18 cellular contexts compared by ENCODE assay signal in the genomic region with DNA sequence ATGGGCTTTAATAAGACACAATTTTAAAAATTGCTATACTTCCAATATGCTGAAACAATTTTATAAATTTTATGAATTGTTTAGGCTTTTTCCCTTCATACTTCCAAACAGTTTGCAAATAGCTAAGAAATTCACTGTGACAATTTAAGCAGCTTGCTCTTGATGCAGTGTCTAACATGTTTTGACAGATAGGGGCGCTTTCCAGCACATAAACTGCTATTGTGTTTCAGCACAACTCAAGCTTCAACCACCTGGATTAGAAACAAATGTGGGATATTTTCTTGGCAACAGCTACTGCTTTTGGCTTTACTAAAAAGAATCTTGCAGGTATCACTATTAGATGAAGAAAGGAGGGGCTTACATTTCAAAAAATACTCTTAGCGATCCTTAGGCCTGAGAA.
DNase-seq lines count a peak whose midpoint lies in the region; ATAC-seq, FAIRE-seq and TF ChIP-seq lines count a peak whose summit lies in the region.
"Had no signal": no experiment of that assay in that cellular context is flagged by ENCODE, and none has a peak within 500 bp of the region (broad histone marks: within the 10 kb centered on the region; RNA-seq: fewer than 3 reads in every experiment).

No MANE protein-coding gene starts in this region.

- H3K36me3 Mint-ChIP-seq in T-helper 2 cell treated with Interferon-gamma antibody and Interleukin-4, amounts not matched to agents 5 μg/mL and 100 μg/mL, for 36 hours (ENCODE audit: low read depth): no peaks in the 10 kb centered on the region
- peaks cover 6% of the 10 kb centered on the region for H3K36me3 Mint-ChIP-seq in mesothelial cell of epicardium

- H3K9me2 ChIP-seq in HCT116 (ENCODE audit: insufficient read depth): no peaks in the 10 kb centered on the region

- dilution Hi-C loops in keratinocyte (cut with MboI; ENCODE audit: extremely low pct_ligation_motif_present, low sequenced_read_pairs): no loop called here

- H3K4me3 Mint-ChIP-seq in T-helper 2 cell treated with Interferon-gamma antibody and Interleukin-4, amounts not matched to agents 5 μg/mL and 100 μg/mL, for 36 hours: no peak overlapping the region
- no peak overlapping the region for H3K4me3 Mint-ChIP-seq in mesothelial cell of epicardium
- H3K4me3 Mint-ChIP-seq: CD4-positive, alpha-beta T cell had no signal

- TF ChIP-seq CTCF in AG09309 (IDR thresholded peaks at IDR 0.05; ENCODE audit: control insufficient read depth, insufficient read depth, low read depth, low read length, missing control alignments) (peak; percentile 16), HCT116 (IDR thresholded peaks at IDR 0.05 in 2 of 3, conservative IDR thresholded peaks at IDR 0.05 in 1 of 3; ENCODE audit: borderline replicate concordance in 1 of 3, insufficient read depth in 1 of 3, low read depth in 2 of 3, low read length in 2 of 3) (no peak; a peak in 1 of 6 replicates), WERI-Rb-1 (IDR thresholded peaks at IDR 0.05; ENCODE audit: low read depth, low read length) (0 out of 2 replicates have a peak, but pooled peaks have one; percentile 14), keratinocyte (optimal IDR thresholded peaks at IDR 0.05 in 1 of 3, IDR thresholded peaks at IDR 0.05 in 1 of 3, conservative IDR thresholded peaks at IDR 0.05 in 1 of 3; ENCODE audit: extremely low read depth in 1 of 3, insufficient read depth in 2 of 3, low read length in 3 of 3) (peak in 2 of 3 experiments; percentile 14 to 55), mesothelial cell of epicardium (IDR thresholded peaks at IDR 0.05; ENCODE audit: unreplicated experiment) (no peak), foreskin fibroblast (IDR thresholded peaks at IDR 0.05; ENCODE audit: low read depth, low read length) (no peak)

- no peaks in the 10 kb centered on the region for H4K20me1 ChIP-seq in HCT116 (ENCODE audit: insufficient read depth)
- H4K20me1 ChIP-seq in keratinocyte (ENCODE audit: control insufficient read depth, extremely low read depth, insufficient read depth, low read length): no peaks in the 10 kb centered on the region

- no peaks in the 10 kb centered on the region for H3K36me3 ChIP-seq in HCT116 (ENCODE audit: control insufficient read depth in 1 of 2, insufficient read depth in 2 of 2, low read length in 2 of 2)
- H3K36me3 ChIP-seq in WERI-Rb-1: no peaks in the 10 kb centered on the region
- no peaks in the 10 kb centered on the region for H3K36me3 ChIP-seq in keratinocyte (ENCODE audit: control insufficient read depth in 2 of 2, extremely low read depth in 1 of 2, insufficient read depth in 2 of 2, low read length in 2 of 2)

- H2AFZ ChIP-seq in HCT116 (ENCODE audit: low read depth, low read length, poor library complexity, severe bottlenecking) (peak overlapping the region; percentile 24), keratinocyte (ENCODE audit: control insufficient read depth, low read length) (peak overlapping the region; percentile 4)

- DNase-seq in AG09309 (ENCODE audit: low read depth) (no peak), HCT116 (ENCODE audit: low read depth, low spot score) (no peak), WERI-Rb-1 (no peak), keratinocyte (ENCODE audit: low read depth, low spot score) (no peak), mesothelial cell of epicardium (ENCODE audit: low spot score in 2 of 2, unreplicated experiment in 2 of 2) (no peak), foreskin fibroblast (no peak)
- DNase-seq in T-helper 2 cell treated with Interferon-gamma antibody and Interleukin-4, amounts not matched to agents 5 μg/mL and 100 μg/mL, for 36 hours (ENCODE audit: low spot score): no peak
- DNase-seq: Calu3; CD4-positive, alpha-beta T cell; DMS79 treated with DMSO at 0.1 percent for 48 hours; NCI-H1105 treated with DMSO at 0.1 percent for 48 hours; NCI-H187; NCI-H510A treated with DMSO at 0.1 percent for 48 hours had no signal

- no peaks in the 10 kb centered on the region for H3K27me3 Mint-ChIP-seq in T-helper 2 cell treated with Interferon-gamma antibody and Interleukin-4, amounts not matched to agents 5 μg/mL and 100 μg/mL, for 36 hours (ENCODE audit: low read depth)
- H3K27me3 Mint-ChIP-seq in mesothelial cell of epicardium (ENCODE audit: low read depth): no peaks in the 10 kb centered on the region
- H3K27me3 Mint-ChIP-seq: CD4-positive, alpha-beta T cell had no signal

- POLR2A ChIA-PET in HCT116 (lab: Charles Lee): no interaction called here

- peaks cover 11% of the 10 kb centered on the region for H3K9me3 Mint-ChIP-seq in T-helper 2 cell treated with Interferon-gamma antibody and Interleukin-4, amounts not matched to agents 5 μg/mL and 100 μg/mL, for 36 hours
- H3K9me3 Mint-ChIP-seq in mesothelial cell of epicardium: peaks cover 23% of the 10 kb centered on the region

- H3K27ac Mint-ChIP-seq in T-helper 2 cell treated with Interferon-gamma antibody and Interleukin-4, amounts not matched to agents 5 μg/mL and 100 μg/mL, for 36 hours: no peak overlapping the region
- H3K27ac Mint-ChIP-seq in mesothelial cell of epicardium: no peak overlapping the region
- H3K27ac Mint-ChIP-seq: CD4-positive, alpha-beta T cell had no signal

- no peak overlapping the region for H3K4me3 ChIP-seq in AG09309 (ENCODE audit: control insufficient read depth, low read depth, low read length)
- H3K4me3 ChIP-seq in HCT116 (replicated peaks in 1 of 2; ENCODE audit: low read depth in 1 of 2, low read length in 2 of 2): no peak overlapping the region
- H3K4me3 ChIP-seq in WERI-Rb-1 (ENCODE audit: low read depth, low read length): no peak overlapping the region
- no peak overlapping the region for H3K4me3 ChIP-seq in keratinocyte (ENCODE audit: control insufficient read depth in 2 of 3, extremely low read depth in 1 of 3, insufficient read depth in 2 of 3, low read depth in 1 of 3, low read length in 3 of 3)
- no peak overlapping the region for H3K4me3 ChIP-seq in foreskin fibroblast (ENCODE audit: low read depth in 1 of 2, low read length in 2 of 2)
- H3K4me3 ChIP-seq: K562, SK-N-MC had no signal

- FAIRE-seq in keratinocyte (lab: Jason Lieb, UNC): peak; percentile 26
- FAIRE-seq: G401.6, GM12892, K562 had no signal

- no TSS peak for BruUV-seq in HCT116 (replicated peaks; lab: Mats Ljungman, UMichigan)

- intact Hi-C loops in HCT116 (cut with micrococcal nuclease): no loop called here

- RAD21 ChIA-PET in HCT116 (lab: Charles Lee; ENCODE audit: low non-redundant PET in 1 of 2, low total read pairs in 2 of 2, uncharacterized antibody in 2 of 2, unreplicated experiment in 2 of 2): no interaction called here

- H3K27ac ChIP-seq in HCT116 (ENCODE audit: low read depth, low read length): no peak overlapping the region
- no peak overlapping the region for H3K27ac ChIP-seq in WERI-Rb-1
- no peak overlapping the region for H3K27ac ChIP-seq in keratinocyte (ENCODE audit: control insufficient read depth, insufficient read depth, low read length)
- H3K27ac ChIP-seq: SK-N-MC had no signal

- H3K4me1 ChIP-seq in HCT116 (ENCODE audit: control insufficient read depth in 1 of 2, insufficient read depth in 2 of 2, low read length in 2 of 2) (peaks cover 0 to 2% of the 10 kb centered on the region in 2 experiments; a peak in 1 of 4 replicates), keratinocyte (ENCODE audit: control insufficient read depth, extremely low read depth, insufficient read depth, low read length) (no peaks in the 10 kb centered on the region)

- no peaks in the 10 kb centered on the region for H3K9me1 ChIP-seq in keratinocyte (ENCODE audit: control insufficient read depth, extremely low read depth, insufficient read depth, low read length)

- H3K9ac ChIP-seq in HCT116 (ENCODE audit: low read length) (no peak overlapping the region), keratinocyte (ENCODE audit: control insufficient read depth, extremely low read depth, insufficient read depth, low read length) (no peak overlapping the region)

- no peaks in the 10 kb centered on the region for H3K79me2 ChIP-seq in HCT116 (ENCODE audit: insufficient read depth, low read length)
- no peaks in the 10 kb centered on the region for H3K79me2 ChIP-seq in keratinocyte (ENCODE audit: control insufficient read depth, insufficient read depth, low read length)

- peaks cover 9% of the 10 kb centered on the region for H3K4me1 Mint-ChIP-seq in T-helper 2 cell treated with Interferon-gamma antibody and Interleukin-4, amounts not matched to agents 5 μg/mL and 100 μg/mL, for 36 hours (ENCODE audit: low read depth)
- peaks cover 12% of the 10 kb centered on the region for H3K4me1 Mint-ChIP-seq in mesothelial cell of epicardium

- CTCF ChIA-PET in HCT116 (lab: Charles Lee): no interaction called here

- H3K4me2 ChIP-seq in HCT116 (ENCODE audit: low read length) (no peak overlapping the region), keratinocyte (ENCODE audit: control insufficient read depth, extremely low read depth, insufficient read depth, low read depth, low read length) (no peak overlapping the region)

- no peak for ATAC-seq in HCT116
- no peak for ATAC-seq in HG02571 (IDR thresholded peaks at IDR 0.05; ENCODE audit: unreplicated experiment)
- ATAC-seq: K562 had no signal

- no peaks in the 10 kb centered on the region for H3K27me3 ChIP-seq in HCT116 (ENCODE audit: insufficient read depth, low read length)
- H3K27me3 ChIP-seq in WERI-Rb-1 (ENCODE audit: insufficient read depth, low read depth, severe bottlenecking): no peaks in the 10 kb centered on the region
- H3K27me3 ChIP-seq in keratinocyte (ENCODE audit: control insufficient read depth, extremely low read depth, insufficient read depth, low read length): no peaks in the 10 kb centered on the region

- no peak for TF ChIP-seq POLR2A in HCT116 (IDR thresholded peaks at IDR 0.05; ENCODE audit: borderline replicate concordance, extremely low read depth, insufficient read depth, insufficient read length)

- TF ChIP-seq RAD21 in HCT116 (IDR thresholded peaks at IDR 0.05; ENCODE audit: low read depth): no peak

- H3K9me3 ChIP-seq in HCT116 (ENCODE audit: control insufficient read depth in 1 of 2, insufficient read depth in 1 of 2, low read depth in 1 of 2, low read length in 2 of 2) (peaks cover 0 to 4% of the 10 kb centered on the region in 2 experiments; a peak in 2 of 4 replicates), WERI-Rb-1 (ENCODE audit: severe bottlenecking) (peaks cover 3% of the 10 kb centered on the region), keratinocyte (ENCODE audit: control insufficient read depth, low read depth, low read length) (no peaks in the 10 kb centered on the region)

Comparison
In these comparisons a context has a peak if more than half of its experiments do, and no peak if none do; other contexts are left out.
1. CTCF ChIP-seq: peak in AG09309 (single experiment), WERI-Rb-1 (single experiment) and keratinocyte (2 of 3); none in HCT116 (0 of 3), mesothelial cell of epicardium (single experiment) and foreskin fibroblast (single experiment).